ENCODE assay signal across 16 cellular contexts in genomic region chr7:29607259-29607658, GRCh38. TPM values are rescaled to one million over a fixed set of nuclear protein-coding genes. Genes with fewer than 3 reads are reported as not detected.
"Had no signal": no experiment of that assay in that cellular context is flagged by ENCODE, and none has a peak within 500 bp of the region (broad histone marks: within the 10 kb centered on the region; RNA-seq: fewer than 3 reads in every experiment).

No MANE protein-coding gene starts in this region.

- H3K27me3 ChIP-seq: body of pancreas, gastroesophageal sphincter, neutrophil, right atrium auricular region, spleen, upper lobe of left lung had no signal

- H3K4me1 ChIP-seq: gastroesophageal sphincter, right atrium auricular region had no signal

- H3K36me3 ChIP-seq: gastroesophageal sphincter, neutrophil, right atrium auricular region, spleen, upper lobe of left lung had no signal

- ATAC-seq: activated naive CD4-positive, alpha-beta T cell treated with anti-CD3 and anti-CD28 coated beads, Interleukin-2, amount 50 U/mL, for 72 hours; body of pancreas; gastroesophageal sphincter; stimulated activated memory B cell treated with anti-CD40 and anti-IgM and Interleukin-4, amounts not matched to agents 10 μg/mL and 1 μg/mL and 100 μg/mL, for 72 hours had no signal

- DNase-seq: activated effector memory CD4-positive, alpha-beta T cell treated with anti-CD3 and anti-CD28 coated beads, Interleukin-2, amount 50 U/mL, for 16 hours; activated T-cell treated with anti-CD3 and anti-CD28 coated beads, Interleukin-2, amount 50 U/mL, for 24 hours; body of pancreas; central memory CD4-positive, alpha-beta T cell; cortex of kidney; effector memory CD4-positive, alpha-beta T cell; left ventricle myocardium superior; spleen; stimulated activated CD4-positive, alpha-beta T cell treated with anti-CD3 and anti-CD28 coated beads, Interleukin-1b, Interleukin-23, amount 100 ng/mL, for 48 hours; T-helper 2 cell; upper lobe of left lung had no signal

- H3K4me1 Mint-ChIP-seq: stimulated activated memory B cell treated with anti-CD40 and anti-IgM and Interleukin-4, amounts not matched to agents 10 μg/mL and 1 μg/mL and 100 μg/mL, for 72 hours had no signal

- H3K4me3 Mint-ChIP-seq: activated T-cell treated with anti-CD3 and anti-CD28 coated beads, Interleukin-2, amount 50 U/mL, for 24 hours; stimulated activated memory B cell treated with anti-CD40 and anti-IgM and Interleukin-4, amounts not matched to agents 10 μg/mL and 1 μg/mL and 100 μg/mL, for 72 hours had no signal

- H3K27ac Mint-ChIP-seq: activated naive CD4-positive, alpha-beta T cell treated with anti-CD3 and anti-CD28 coated beads, Interleukin-2, amount 50 U/mL, for 72 hours; activated T-cell treated with anti-CD3 and anti-CD28 coated beads, Interleukin-2, amount 50 U/mL, for 24 hours; stimulated activated memory B cell treated with anti-CD40 and anti-IgM and Interleukin-4, amounts not matched to agents 10 μg/mL and 1 μg/mL and 100 μg/mL, for 72 hours had no signal

- H3K27ac ChIP-seq: body of pancreas, gastroesophageal sphincter, neutrophil, right atrium auricular region, spleen, upper lobe of left lung had no signal

- H3K9me3 ChIP-seq: body of pancreas, gastroesophageal sphincter, neutrophil, right atrium auricular region, spleen, upper lobe of left lung had no signal

- H3K4me3 ChIP-seq: body of pancreas, gastroesophageal sphincter, right atrium auricular region, spleen, upper lobe of left lung had no signal

- H3K36me3 Mint-ChIP-seq: activated naive CD4-positive, alpha-beta T cell treated with anti-CD3 and anti-CD28 coated beads, Interleukin-2, amount 50 U/mL, for 72 hours; stimulated activated memory B cell treated with anti-CD40 and anti-IgM and Interleukin-4, amounts not matched to agents 10 μg/mL and 1 μg/mL and 100 μg/mL, for 72 hours had no signal

RNA-seq across cellular contexts. Expression of gene PRR15, which starts 43.6 kb away (rescaled TPM):
- total RNA-seq: activated naive CD4-positive, alpha-beta T cell treated with anti-CD3 and anti-CD28 coated beads, Interleukin-2, amount 50 U/mL, for 72 hours; spleen had no signal
